7 cellular contexts compared by ENCODE assay signal in genomic region chr19:21312807-21313206, GRCh38. TPM values are rescaled to one million over a fixed set of nuclear protein-coding genes. Genes with fewer than 3 reads are reported as not detected.
A peak's percentile ranks its signal among the peaks of the same experiment; 100 is the strongest.
DNase-seq lines count a peak whose midpoint lies in the region; ATAC-seq and TF ChIP-seq lines count a peak whose summit lies in the region.
"Not testable (repeated sequence)": the region's sequence is repeated elsewhere in the genome, so short reads cannot be mapped to it uniquely, and the experiment has no call there.

No MANE protein-coding gene starts in this region.

- not testable (repeated sequence) for DNase-seq in CD4-positive, alpha-beta T cell; WTC11 (ENCODE audit: low spot score); naive thymus-derived CD4-positive, alpha-beta T cell; substantia nigra (lab: John Stamatoyannopoulos, UW)

- H3K27ac ChIP-seq in CD4-positive, alpha-beta T cell (ENCODE audit: low read depth, low read length): peak overlapping the region; percentile 7
- peak overlapping the region; percentile 12 for H3K27ac ChIP-seq in cingulate gyrus (ENCODE audit: low read depth, low read length)
- not testable (repeated sequence) for H3K27ac ChIP-seq in naive thymus-derived CD4-positive, alpha-beta T cell (ENCODE audit: low read depth, low read length)
- peak overlapping the region; percentile 37 for H3K27ac ChIP-seq in neutrophil
- H3K27ac ChIP-seq in substantia nigra (ENCODE audit: low read depth, low read length, poor library complexity, severe bottlenecking): peak overlapping the region; percentile 66

- H3K27me3 ChIP-seq in CD4-positive, alpha-beta T cell (ENCODE audit: control insufficient read depth, insufficient read depth, low read length); naive thymus-derived CD4-positive, alpha-beta T cell (ENCODE audit: control insufficient read depth in 2 of 2, insufficient read depth in 2 of 2, low read length in 2 of 2); neutrophil: not testable (repeated sequence)

- peaks cover 0 to 36% (median 8%) of the 10 kb centered on the region in 3 experiments for H3K36me3 ChIP-seq in naive thymus-derived CD4-positive, alpha-beta T cell (ENCODE audit: control insufficient read depth in 2 of 3, insufficient read depth in 3 of 3, low read length in 3 of 3)
- H3K36me3 ChIP-seq in neutrophil: not testable (repeated sequence)

- not testable (repeated sequence) for H3K27me3 Mint-ChIP-seq in CD4-positive, alpha-beta T cell; WTC11 (ENCODE audit: low read depth); activated naive CD4-positive, alpha-beta T cell treated with anti-CD3 and anti-CD28 coated beads, Interleukin-2, amount 50 U/mL, for 24 hours; naive thymus-derived CD4-positive, alpha-beta T cell

- CTCF ChIA-PET in CD4-positive, alpha-beta T cell (lab: Charles Lee); naive thymus-derived CD4-positive, alpha-beta T cell (lab: Charles Lee): not testable (repeated sequence)
- CTCF ChIA-PET in WTC11 (lab: Charles Lee): interaction anchor here (0.7 to 1.1 kb wide), 2 partner anchors 151 to 171 kb away, joined by 3 read pairs; no protein-coding TSS in a partner anchor

- POLR2A ChIA-PET in CD4-positive, alpha-beta T cell (lab: Charles Lee); naive thymus-derived CD4-positive, alpha-beta T cell (lab: Charles Lee): not testable (repeated sequence)
- POLR2A ChIA-PET in WTC11 (lab: Charles Lee): interaction anchor here (0.7 kb wide), 1 partner anchor 454 kb away, joined by 4 read pairs; no protein-coding TSS in a partner anchor

- not testable (repeated sequence) for H3K4me1 ChIP-seq in naive thymus-derived CD4-positive, alpha-beta T cell (ENCODE audit: control insufficient read depth in 2 of 2, insufficient read depth in 2 of 2, low read length in 2 of 2)
- peaks cover 41 to 46% of the 10 kb centered on the region in 2 experiments for H3K4me1 ChIP-seq in neutrophil (ENCODE audit: control insufficient read depth in 1 of 2, insufficient read depth in 1 of 2, low read depth in 1 of 2, low read length in 1 of 2)

- not testable (repeated sequence) for TF ChIP-seq CTCF in CD4-positive, alpha-beta T cell (IDR thresholded peaks at IDR 0.05); WTC11 (IDR thresholded peaks at IDR 0.05); neutrophil (IDR thresholded peaks at IDR 0.05)

- not testable (repeated sequence) for H3K9me3 ChIP-seq in CD4-positive, alpha-beta T cell (ENCODE audit: control insufficient read depth, low read length); naive thymus-derived CD4-positive, alpha-beta T cell (ENCODE audit: control insufficient read depth in 2 of 3, low read length in 3 of 3); neutrophil

- not testable (repeated sequence) for H3K4me3 ChIP-seq in naive thymus-derived CD4-positive, alpha-beta T cell (ENCODE audit: low read length); neutrophil (ENCODE audit: low read depth in 1 of 2, low read length in 1 of 2)

- H3K4me1 Mint-ChIP-seq in CD4-positive, alpha-beta T cell (ENCODE audit: low read depth): peaks cover 54% of the 10 kb centered on the region
- not testable (repeated sequence) for H3K4me1 Mint-ChIP-seq in WTC11
- H3K4me1 Mint-ChIP-seq in activated naive CD4-positive, alpha-beta T cell treated with anti-CD3 and anti-CD28 coated beads, Interleukin-2, amount 50 U/mL, for 24 hours: peaks cover 52% of the 10 kb centered on the region
- H3K4me1 Mint-ChIP-seq in naive thymus-derived CD4-positive, alpha-beta T cell: peaks cover 7 to 55% (median 34%) of the 10 kb centered on the region in 7 donors

- not testable (repeated sequence) for ATAC-seq in CD4-positive, alpha-beta T cell (ENCODE audit: poor library complexity); WTC11; naive thymus-derived CD4-positive, alpha-beta T cell

- H3K4me3 Mint-ChIP-seq in CD4-positive, alpha-beta T cell; WTC11; activated naive CD4-positive, alpha-beta T cell treated with anti-CD3 and anti-CD28 coated beads, Interleukin-2, amount 50 U/mL, for 24 hours: not testable (repeated sequence)
- H3K4me3 Mint-ChIP-seq in naive thymus-derived CD4-positive, alpha-beta T cell: peak overlapping the region in 1 of 10 donors; percentile 18

- not testable (repeated sequence) for H3K9me3 Mint-ChIP-seq in CD4-positive, alpha-beta T cell; WTC11; activated naive CD4-positive, alpha-beta T cell treated with anti-CD3 and anti-CD28 coated beads, Interleukin-2, amount 50 U/mL, for 24 hours
- peaks cover 0 to 82% (median 0%) of the 10 kb centered on the region in 11 donors for H3K9me3 Mint-ChIP-seq in naive thymus-derived CD4-positive, alpha-beta T cell

- peak overlapping the region; percentile 47 for H3K27ac Mint-ChIP-seq in CD4-positive, alpha-beta T cell
- H3K27ac Mint-ChIP-seq in WTC11: peak overlapping the region; percentile 38; the same call in 1 of the 2 replicates
- peak overlapping the region; percentile 41 for H3K27ac Mint-ChIP-seq in activated naive CD4-positive, alpha-beta T cell treated with anti-CD3 and anti-CD28 coated beads, Interleukin-2, amount 50 U/mL, for 24 hours
- peak overlapping the region in 5 of 9 donors; percentile 13 to 64 (median 45) for H3K27ac Mint-ChIP-seq in naive thymus-derived CD4-positive, alpha-beta T cell

- intact Hi-C loops in CD4-positive, alpha-beta T cell (cut with DNase I, micrococcal nuclease): loop anchor here in 1 of 2 experiments (10.0 kb wide), 1 partner anchor 52 kb away; no protein-coding TSS in a partner anchor
- intact Hi-C loops in naive thymus-derived CD4-positive, alpha-beta T cell (cut with micrococcal nuclease): not testable (repeated sequence)

- H3K36me3 Mint-ChIP-seq in CD4-positive, alpha-beta T cell (ENCODE audit: low read depth): peaks cover 74% of the 10 kb centered on the region
- peaks cover 12% of the 10 kb centered on the region for H3K36me3 Mint-ChIP-seq in WTC11
- H3K36me3 Mint-ChIP-seq in activated naive CD4-positive, alpha-beta T cell treated with anti-CD3 and anti-CD28 coated beads, Interleukin-2, amount 50 U/mL, for 24 hours: peaks cover 35% of the 10 kb centered on the region
- peaks cover 8 to 74% (median 68%) of the 10 kb centered on the region in 5 donors for H3K36me3 Mint-ChIP-seq in naive thymus-derived CD4-positive, alpha-beta T cell

RNA-seq across cellular contexts. Expression of gene ZNF708, which starts 16.4 kb away (rescaled TPM):
- 10 to 100 TPM; 15.5 to 16.4 TPM for total RNA-seq in CD4-positive, alpha-beta T cell
- total RNA-seq in WTC11 (2021): 27.2 to 34.9 TPM (median 30.1 TPM) in 3 replicates
- 10 to 100 TPM; 21.2 to 48.0 (median 24.2) TPM for total RNA-seq in naive thymus-derived CD4-positive, alpha-beta T cell
- 10 to 100 TPM; 14.2 to 25.9 TPM for polyA plus RNA-seq in naive thymus-derived CD4-positive, alpha-beta T cell

RNA-seq across cellular contexts. Expression of gene ZNF738, which starts 46.0 kb away (rescaled TPM):
- 1 to 10 TPM; 4.7 to 5.0 TPM for total RNA-seq in CD4-positive, alpha-beta T cell
- total RNA-seq in WTC11 (2021): 48.4 to 52.0 TPM (median 49.7 TPM) in 3 replicates
- total RNA-seq in naive thymus-derived CD4-positive, alpha-beta T cell: 10 to 100 TPM in 1 of 5 experiments, 1 to 10 TPM in 4; 6.4 to 11.4 (median 9.8) TPM
- polyA plus RNA-seq in naive thymus-derived CD4-positive, alpha-beta T cell: 1 to 10 TPM; 2.6 to 4.2 TPM
